Comparison of ENCODE assay signal across 13 cellular contexts in genomic region chr14:92719421-92719820, GRCh38. TPM values are rescaled to one million over a fixed set of nuclear protein-coding genes. Genes with fewer than 3 reads are reported as not detected.
DNase-seq lines count a peak whose midpoint lies in the region; ATAC-seq and TF ChIP-seq lines count a peak whose summit lies in the region.
"Had no signal": no experiment of that assay in that cellular context is flagged by ENCODE, and none has a peak within 500 bp of the region (broad histone marks: within the 10 kb centered on the region; RNA-seq: fewer than 3 reads in every experiment).

No MANE protein-coding gene starts in this region.

- H3K27ac ChIP-seq in parathyroid adenoma, result no peak overlapping the region
- peak overlapping the region; percentile 80 for H3K27ac ChIP-seq in vagina

- H3K4me2 ChIP-seq in parathyroid adenoma (ENCODE audit: low read length), result peak overlapping the region; percentile 25

- H3K9me3 ChIP-seq in adipocyte (ENCODE audit: control insufficient read depth, low read length), result no peaks in the 10 kb centered on the region
- no peaks in the 10 kb centered on the region for H3K9me3 ChIP-seq in parathyroid adenoma (ENCODE audit: control insufficient read depth, low read length)
- no peaks in the 10 kb centered on the region for H3K9me3 ChIP-seq in vagina

- H3K36me3 ChIP-seq in adipocyte (ENCODE audit: control insufficient read depth, insufficient read depth, low read length, severe bottlenecking), result peaks cover 6% of the 10 kb centered on the region
- no peaks in the 10 kb centered on the region for H3K36me3 ChIP-seq in parathyroid adenoma (ENCODE audit: control insufficient read depth, insufficient read depth, low read length)
- H3K36me3 ChIP-seq in vagina, result no peaks in the 10 kb centered on the region

- no peak for TF ChIP-seq POLR2A in vagina (IDR thresholded peaks at IDR 0.05)

- H3K79me2 ChIP-seq in parathyroid adenoma, result peaks cover 3% of the 10 kb centered on the region

- H2AFZ ChIP-seq in parathyroid adenoma, result no peak overlapping the region

- TF ChIP-seq CTCF in parathyroid adenoma (IDR thresholded peaks at IDR 0.05) (no peak), vagina (IDR thresholded peaks at IDR 0.05) (no peak)

- DNase-seq in adipocyte (ENCODE audit: low read depth), result peak; percentile 30
- peak; percentile 30 for DNase-seq in fibroblast of the conjunctiva (ENCODE audit: low read depth)
- DNase-seq in vagina (ENCODE audit: extremely low spot score in 2 of 2), result no peak
- DNase-seq in SW480 (ENCODE audit: low spot score), result no peak
- no peak for DNase-seq in cortex of kidney (lab: John Stamatoyannopoulos, UW)
- DNase-seq: activated CD4-positive, alpha-beta T cell treated with anti-CD3 and anti-CD28 coated beads for 1 hour; activated naive CD8-positive, alpha-beta T cell treated with anti-CD3 and anti-CD28 coated beads for 36 hours; cerebellar nuclear complex; RPMI8226; T-helper 1 cell had no signal

- no peak for ATAC-seq in HG02642 (IDR thresholded peaks at IDR 0.05; ENCODE audit: poor library complexity, unreplicated experiment)

- no peak overlapping the region for H3K4me3 ChIP-seq in adipocyte (ENCODE audit: low read length)
- peak overlapping the region; percentile 27 for H3K4me3 ChIP-seq in parathyroid adenoma (ENCODE audit: low read depth, low read length)
- H3K4me3 ChIP-seq in vagina, result no peak overlapping the region
- H3K4me3 ChIP-seq: lung had no signal

- intact Hi-C loops in vagina (cut with DNase I), result loop anchor here (10.0 kb wide), 1 partner anchor 65 kb away; no protein-coding TSS in a partner anchor

- H3K27me3 ChIP-seq in adipocyte (replicated peaks; ENCODE audit: control insufficient read depth, insufficient read depth, low read length) (no peaks in the 10 kb centered on the region), parathyroid adenoma (ENCODE audit: control insufficient read depth, insufficient read depth, low read length) (no peaks in the 10 kb centered on the region), vagina (no peaks in the 10 kb centered on the region)

- peak overlapping the region; percentile 65 for H3K9ac ChIP-seq in adipocyte (ENCODE audit: low read length)
- H3K9ac ChIP-seq in parathyroid adenoma, result no peak overlapping the region

- peaks cover 42% of the 10 kb centered on the region for H3K4me1 ChIP-seq in adipocyte (ENCODE audit: control insufficient read depth, insufficient read depth, low read length)
- peaks cover 10% of the 10 kb centered on the region for H3K4me1 ChIP-seq in parathyroid adenoma
- peaks cover 19% of the 10 kb centered on the region for H3K4me1 ChIP-seq in vagina

RNA-seq across cellular contexts. Expression of gene LGMN, which starts 29.0 kb away (rescaled TPM):
- 61.6 TPM for total RNA-seq in vagina

Comparison
In these comparisons a context has a peak if more than half of its experiments do, and no peak if none do; other contexts are left out.
1. DNase-seq: peak in adipocyte (single experiment) and fibroblast of the conjunctiva (single experiment); none in vagina (0 of 2), SW480 (single experiment) and cortex of kidney (single experiment).